26 cellular contexts compared by ENCODE assay signal in the genomic region with DNA sequence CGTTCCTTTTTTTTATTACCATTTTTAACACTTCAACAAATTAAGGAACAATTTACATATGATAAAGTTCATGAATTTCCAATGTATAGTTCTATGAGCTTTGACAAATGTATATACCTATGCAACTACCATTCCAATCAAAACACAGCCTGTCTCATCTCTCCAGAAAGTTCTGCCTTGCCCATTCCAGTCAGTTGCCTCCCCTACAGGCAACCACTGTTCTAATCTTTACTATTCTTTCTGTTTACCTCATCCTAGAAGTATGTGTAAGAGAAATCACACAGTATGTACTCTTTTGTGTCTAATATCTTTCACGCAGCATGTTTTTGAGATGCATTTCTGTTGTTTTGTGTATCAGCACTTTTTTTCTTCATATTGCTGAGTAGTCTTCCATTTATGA.
"Had no signal": no experiment of that assay in that cellular context is flagged by ENCODE, and none has a peak within 500 bp of the region (broad histone marks: within the 10 kb centered on the region; RNA-seq: fewer than 3 reads in every experiment).

No MANE protein-coding gene starts in this region.

- H3K4me3 Mint-ChIP-seq: activated naive CD8-positive, alpha-beta T cell treated with anti-CD3 and anti-CD28 coated beads for 36 hours; memory B cell; natural killer cell; neural progenitor cell; T-helper 2 cell treated with Interferon-gamma antibody and Interleukin-4, amounts not matched to agents 5 μg/mL and 100 μg/mL, for 36 hours had no signal

- H3K27me3 Mint-ChIP-seq: memory B cell had no signal

- H2AFZ ChIP-seq: neural progenitor cell, parathyroid adenoma had no signal

- DNase-seq: activated CD4-positive, alpha-beta T cell treated with anti-CD3 and anti-CD28 coated beads for 48 hours; activated CD4-positive, alpha-beta T cell treated with anti-CD3 and anti-CD28 coated beads, Interleukin-2, amount 50 U/mL, for 48 hours; activated CD8-positive, alpha-beta memory T cell treated with anti-CD3 and anti-CD28 coated beads for 24 hours; activated effector memory CD4-positive, alpha-beta T cell treated with Interleukin-2 at 50 U/mL for 16 hours; activated naive CD4-positive, alpha-beta T cell treated with Interleukin-2 at 50 U/mL for 16 hours; activated naive CD8-positive, alpha-beta T cell treated with anti-CD3 and anti-CD28 coated beads for 36 hours; amniotic stem cell; cerebellar nuclear complex; cortex of kidney; glutamatergic neuron; left cardiac atrium; natural killer cell; occipital lobe; psoas muscle; stimulated activated CD4-positive, alpha-beta T cell treated with anti-CD3 and anti-CD28 coated beads, Interleukin-4, amount 100 ng/mL, for 1 hour; stimulated activated naive CD8-positive, alpha-beta T cell treated with anti-CD3 and anti-CD28 coated beads, Interleukin-15, Interleukin-2, amounts not matched to agents 100 U/mL and 50 U/mL, for 24 hours; T-helper 1 cell; testis; transverse colon had no signal

- H3K79me2 ChIP-seq: parathyroid adenoma had no signal

- H3K4me1 Mint-ChIP-seq: activated naive CD8-positive, alpha-beta T cell treated with anti-CD3 and anti-CD28 coated beads for 36 hours; memory B cell; neural progenitor cell had no signal

- H3K9ac ChIP-seq: neural progenitor cell, parathyroid adenoma had no signal

- H3K27ac ChIP-seq: cardiac muscle cell, neural progenitor cell, parathyroid adenoma, psoas muscle, testis, transverse colon, VCaP had no signal

- H3K4me2 ChIP-seq: neural progenitor cell had no signal

- ATAC-seq: esophagus mucosa; left cardiac atrium; natural killer cell; psoas muscle; stimulated activated naive CD8-positive, alpha-beta T cell treated with anti-CD3 and anti-CD28 coated beads, Interleukin-15, Interleukin-2, amounts not matched to agents 100 U/mL and 50 U/mL, for 24 hours had no signal

- H3K27ac Mint-ChIP-seq: activated naive CD8-positive, alpha-beta T cell treated with anti-CD3 and anti-CD28 coated beads for 36 hours; memory B cell; natural killer cell; neural progenitor cell; T-helper 2 cell treated with Interferon-gamma antibody and Interleukin-4, amounts not matched to agents 5 μg/mL and 100 μg/mL, for 36 hours had no signal

- H3K9me3 ChIP-seq: psoas muscle, testis, transverse colon had no signal

- H3K36me3 Mint-ChIP-seq: activated naive CD8-positive, alpha-beta T cell treated with anti-CD3 and anti-CD28 coated beads for 36 hours; memory B cell; natural killer cell; neural progenitor cell had no signal

- H3K9me3 Mint-ChIP-seq: activated naive CD8-positive, alpha-beta T cell treated with anti-CD3 and anti-CD28 coated beads for 36 hours; memory B cell; natural killer cell; neural progenitor cell; T-helper 2 cell treated with Interferon-gamma antibody and Interleukin-4, amounts not matched to agents 5 μg/mL and 100 μg/mL, for 36 hours had no signal

- H3K36me3 ChIP-seq: cardiac muscle cell, neural progenitor cell, transverse colon had no signal

- H3K27me3 ChIP-seq: neural progenitor cell, testis, transverse colon had no signal

- H3K4me3 ChIP-seq: cardiac muscle cell, neural progenitor cell, psoas muscle, testis, transverse colon had no signal

- H3K4me1 ChIP-seq: neural progenitor cell, parathyroid adenoma, psoas muscle, testis, transverse colon had no signal
